9 cellular contexts compared by ENCODE assay signal in genomic region chr17:32520737-32521399, GRCh38. TPM values are rescaled to one million over a fixed set of nuclear protein-coding genes. Genes with fewer than 3 reads are reported as not detected.
DNase-seq lines count a peak whose midpoint lies in the region; ATAC-seq and TF ChIP-seq lines count a peak whose summit lies in the region.
"Had no signal": no experiment of that assay in that cellular context is flagged by ENCODE, and none has a peak within 500 bp of the region (broad histone marks: within the 10 kb centered on the region; RNA-seq: fewer than 3 reads in every experiment).

No MANE protein-coding gene starts in this region.

- H3K4me3 ChIP-seq in CD4-positive, alpha-beta memory T cell (ENCODE audit: low read length in 2 of 2) = peak overlapping the region in 1 of 2 donors; percentile 33
- H3K4me3 ChIP-seq in GM23338 (no peak overlapping the region), ascending aorta (no peak overlapping the region)
- H3K4me3 ChIP-seq: mucosa of descending colon had no signal

- H3K4me3 Mint-ChIP-seq in CD4-positive, alpha-beta memory T cell = peak overlapping the region; percentile 36 to 96 (median 88)
- H3K4me3 Mint-ChIP-seq in GM23338 = no peak overlapping the region
- H3K4me3 Mint-ChIP-seq in natural killer cell = peak overlapping the region; percentile 90

- H3K36me3 Mint-ChIP-seq in CD4-positive, alpha-beta memory T cell = no peaks in the 10 kb centered on the region
- H3K36me3 Mint-ChIP-seq in GM23338 (ENCODE audit: low read depth) (no peaks in the 10 kb centered on the region), natural killer cell (no peaks in the 10 kb centered on the region)

- POLR2A ChIA-PET in CD4-positive, alpha-beta memory T cell (lab: Charles Lee; ENCODE audit: partially characterized antibody) = interaction anchor here (2.8 to 5.5 kb wide), 3 partner anchors 17 to 35 kb away, joined by 19 to 91 read pairs (median 40); partner anchors contain the start of gene CDK5R1

- peaks cover 21% of the 10 kb centered on the region for H3F3A ChIP-seq in GM23338 (replicated peaks; ENCODE audit: low read depth)

- no peaks in the 10 kb centered on the region for H3K9me3 ChIP-seq in CD4-positive, alpha-beta memory T cell (ENCODE audit: control insufficient read depth in 1 of 2, low read length in 2 of 2)
- H3K9me3 ChIP-seq in ascending aorta = no peaks in the 10 kb centered on the region
- H3K9me3 ChIP-seq: mucosa of descending colon had no signal

- intact Hi-C loops in CD4-positive, alpha-beta memory T cell (cut with micrococcal nuclease) = no loop called here
- intact Hi-C loops in natural killer cell (cut with micrococcal nuclease) = loop anchor here (2.0 kb wide), 1 partner anchor 34 kb away; the partner anchor contains the start of gene CDK5R1
- intact Hi-C loops in ascending aorta (cut with DNase I) = no loop called here

- no peaks in the 10 kb centered on the region for H3K36me3 ChIP-seq in CD4-positive, alpha-beta memory T cell (ENCODE audit: insufficient read depth, low read length)
- H3K36me3 ChIP-seq in GM23338 (ENCODE audit: insufficient read depth) (no peaks in the 10 kb centered on the region), ascending aorta (no peaks in the 10 kb centered on the region)
- H3K36me3 ChIP-seq: brain microvascular endothelial cell had no signal

- H3K4me1 Mint-ChIP-seq in CD4-positive, alpha-beta memory T cell = peaks cover 52 to 78% (median 64%) of the 10 kb centered on the region in 4 donors
- peaks cover 66% of the 10 kb centered on the region for H3K4me1 Mint-ChIP-seq in GM23338
- peaks cover 81 to 84% of the 10 kb centered on the region in 2 donors for H3K4me1 Mint-ChIP-seq in natural killer cell

- DNase-seq in CD4-positive, alpha-beta memory T cell = no peak
- DNase-seq in GM23338 (ENCODE audit: low spot score) (peak; percentile 26), natural killer cell (no peak), ascending aorta (ENCODE audit: low spot score in 2 of 2) (no peak)
- no peak for DNase-seq in stimulated activated CD4-positive, alpha-beta T cell treated with anti-CD3 and anti-CD28 coated beads, Interleukin-4, amount 100 ng/mL, for 4 hours
- DNase-seq: brain microvascular endothelial cell had no signal

- CTCF ChIA-PET in CD4-positive, alpha-beta memory T cell (lab: Charles Lee; ENCODE audit: partially characterized antibody) = no interaction called here

- peaks cover 68% of the 10 kb centered on the region for H3K4me1 ChIP-seq in CD4-positive, alpha-beta memory T cell (ENCODE audit: insufficient read depth, low read length)
- H3K4me1 ChIP-seq in GM23338 (ENCODE audit: insufficient read depth) = peaks cover 58% of the 10 kb centered on the region
- peaks cover 0 to 15% of the 10 kb centered on the region in 2 donors for H3K4me1 ChIP-seq in ascending aorta

- no peak for TF ChIP-seq CTCF in GM23338 (conservative IDR thresholded peaks at IDR 0.05; ENCODE audit: low read depth in 2 of 2)
- TF ChIP-seq CTCF in natural killer cell (IDR thresholded peaks at IDR 0.05) = no peak
- no peak for TF ChIP-seq CTCF in ascending aorta (IDR thresholded peaks at IDR 0.05)

- H3K4me2 ChIP-seq in GM23338 = peak overlapping the region; percentile 71

- H3K9me2 ChIP-seq in GM23338 (ENCODE audit: insufficient read depth) = no peaks in the 10 kb centered on the region

- no peaks in the 10 kb centered on the region for H3K9me3 Mint-ChIP-seq in CD4-positive, alpha-beta memory T cell
- H3K9me3 Mint-ChIP-seq in GM23338 (no peaks in the 10 kb centered on the region), natural killer cell (no peaks in the 10 kb centered on the region)

- H4K20me1 ChIP-seq in GM23338 (replicated peaks; ENCODE audit: insufficient read depth) = no peaks in the 10 kb centered on the region

- no peak for ATAC-seq in GM23338
- ATAC-seq in natural killer cell = no peak
- no peak for ATAC-seq in GM21447 (IDR thresholded peaks at IDR 0.05; ENCODE audit: unreplicated experiment)

- H3K27ac ChIP-seq in CD4-positive, alpha-beta memory T cell (ENCODE audit: low read depth, low read length) = peak overlapping the region; percentile 48
- peak overlapping the region; percentile 34 for H3K27ac ChIP-seq in GM23338 (ENCODE audit: low read depth)
- peak overlapping the region; percentile 81 for H3K27ac ChIP-seq in angular gyrus (ENCODE audit: low read depth, low read length)
- H3K27ac ChIP-seq in ascending aorta = no peak overlapping the region

- H3K27me3 ChIP-seq in CD4-positive, alpha-beta memory T cell (ENCODE audit: insufficient read depth, low read length) = no peaks in the 10 kb centered on the region
- H3K27me3 ChIP-seq in GM23338 (ENCODE audit: insufficient read depth) (no peaks in the 10 kb centered on the region), ascending aorta (no peaks in the 10 kb centered on the region)
- H3K27me3 ChIP-seq: brain microvascular endothelial cell had no signal

- no peaks in the 10 kb centered on the region for H3K79me2 ChIP-seq in GM23338 (replicated peaks; ENCODE audit: insufficient read depth)

- H2AFZ ChIP-seq in GM23338 = no peak overlapping the region

- peak overlapping the region; percentile 90 to 98 (median 95) for H3K27ac Mint-ChIP-seq in CD4-positive, alpha-beta memory T cell
- H3K27ac Mint-ChIP-seq in GM23338 = peak overlapping the region; percentile 14; the same call in 1 of the 2 replicates
- peak overlapping the region; percentile 91 to 98 for H3K27ac Mint-ChIP-seq in natural killer cell

- H3K27me3 Mint-ChIP-seq in CD4-positive, alpha-beta memory T cell = no peaks in the 10 kb centered on the region
- H3K27me3 Mint-ChIP-seq in GM23338 (ENCODE audit: insufficient read depth, low read depth, poor library complexity) = peaks cover 15% of the 10 kb centered on the region
- H3K27me3 Mint-ChIP-seq in natural killer cell (ENCODE audit: low read depth in 2 of 2) = no peaks in the 10 kb centered on the region

TF ChIP-seq in GM23338, 12 proteins besides CTCF, POLR2A, EP300 and RAD21 (continues in another document):
- TF ChIP-seq POLR2AphosphoS5 (IDR thresholded peaks at IDR 0.05; ENCODE audit: low read depth) = no peak
- no peak for TF ChIP-seq CREB1 (CRISPR knock-in tag; IDR thresholded peaks at IDR 0.05; ENCODE audit: low read depth)
- TF ChIP-seq, protein P1, sequence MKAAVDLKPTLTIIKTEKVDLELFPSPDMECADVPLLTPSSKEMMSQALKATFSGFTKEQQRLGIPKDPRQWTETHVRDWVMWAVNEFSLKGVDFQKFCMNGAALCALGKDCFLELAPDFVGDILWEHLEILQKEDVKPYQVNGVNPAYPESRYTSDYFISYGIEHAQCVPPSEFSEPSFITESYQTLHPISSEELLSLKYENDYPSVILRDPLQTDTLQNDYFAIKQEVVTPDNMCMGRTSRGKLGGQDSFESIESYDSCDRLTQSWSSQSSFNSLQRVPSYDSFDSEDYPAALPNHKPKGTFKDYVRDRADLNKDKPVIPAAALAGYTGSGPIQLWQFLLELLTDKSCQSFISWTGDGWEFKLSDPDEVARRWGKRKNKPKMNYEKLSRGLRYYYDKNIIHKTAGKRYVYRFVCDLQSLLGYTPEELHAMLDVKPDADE (IDR thresholded peaks at IDR 0.05) = no peak
- TF ChIP-seq STAT1 (IDR thresholded peaks at IDR 0.05; ENCODE audit: unreplicated experiment) = no peak
- no peak for TF ChIP-seq REST (IDR thresholded peaks at IDR 0.05; ENCODE audit: unreplicated experiment)
- TF ChIP-seq NANOG (IDR thresholded peaks at IDR 0.05; ENCODE audit: borderline replicate concordance) = no peak
- no peak for TF ChIP-seq EZH2phosphoT487 (IDR thresholded peaks at IDR 0.05; ENCODE audit: unreplicated experiment)
- no peak for TF ChIP-seq EZH2 (IDR thresholded peaks at IDR 0.05; ENCODE audit: low read depth, unreplicated experiment)
- TF ChIP-seq ZNF114 (CRISPR knock-in tag; IDR thresholded peaks at IDR 0.05) = no peak
- no peak for TF ChIP-seq JUNB (IDR thresholded peaks at IDR 0.05; ENCODE audit: unreplicated experiment)
- no peak for TF ChIP-seq ZNF331 (CRISPR knock-in tag; IDR thresholded peaks at IDR 0.05; ENCODE audit: low read depth)

RNA-seq across cellular contexts. Expression of gene CDK5R1, which starts 34.1 kb away (rescaled TPM):
- total RNA-seq in CD4-positive, alpha-beta memory T cell = 10 to 100 TPM; 20.6 to 21.2 TPM
- 10 to 100 TPM in 1 of 2 donors, 1 to 10 TPM in 1; 1.2 to 10.5 TPM for polyA plus RNA-seq in CD4-positive, alpha-beta memory T cell
- 8.7 and 11.6 TPM in 2 replicates for total RNA-seq in GM23338 (2014; rRNA removed; shearing (Covaris generic))
- 4.0 and 4.1 TPM in 2 replicates for polyA plus RNA-seq in GM23338 (2016; fragmentation: Nextera tagmentation; extraction: Ambion mirVana)
- total RNA-seq in natural killer cell = 10 to 100 TPM in 1 of 3 donors, 1 to 10 TPM in 2; 3.7 to 12.3 (median 7.4) TPM
- total RNA-seq in ascending aorta = not detected

Comparison
In these comparisons a context has a peak if more than half of its experiments do, and no peak if none do; other contexts are left out.
1. H3K27ac ChIP-seq: peak in CD4-positive, alpha-beta memory T cell (single experiment), GM23338 (single experiment) and angular gyrus (single experiment); none in ascending aorta (0 of 2).
2. H3K27ac Mint-ChIP-seq: peak in every context shown above with its lines; median percentile 95 in CD4-positive, alpha-beta memory T cell; 94 in natural killer cell; 14 in GM23338.